ENCODE assay signal across 26 cellular contexts in the genomic region with DNA sequence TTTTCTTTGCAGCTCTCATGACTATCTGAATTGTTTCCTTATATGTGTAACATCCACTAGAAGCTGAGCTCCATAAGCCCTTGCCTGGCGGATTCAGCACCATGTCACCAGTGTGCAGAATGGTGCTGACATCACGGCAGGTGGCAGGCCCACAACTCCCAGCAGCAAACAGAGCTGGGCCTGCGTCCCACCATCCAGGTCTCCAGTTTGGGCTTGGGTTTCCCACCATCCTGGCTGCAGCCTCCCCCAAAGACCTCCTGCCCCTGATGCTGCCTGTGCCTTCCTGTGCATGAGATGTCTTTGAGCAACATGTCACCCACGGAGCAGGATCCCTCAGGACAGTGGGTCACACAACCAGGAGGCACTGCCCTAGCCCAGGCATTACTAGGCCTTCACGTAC.
DNase-seq lines count a peak whose midpoint lies in the region; ATAC-seq and TF ChIP-seq lines count a peak whose summit lies in the region.
"Had no signal": no experiment of that assay in that cellular context is flagged by ENCODE, and none has a peak within 500 bp of the region (broad histone marks: within the 10 kb centered on the region; RNA-seq: fewer than 3 reads in every experiment).

No MANE protein-coding gene starts in this region.

- H2BK5ac ChIP-seq in H9 (ENCODE audit: insufficient read length, low read length) (no peak overlapping the region), mesenchymal stem cell (ENCODE audit: low read depth, low read length, poor library complexity, severe bottlenecking) (no peak overlapping the region)

- H2BK12ac ChIP-seq in H9 (ENCODE audit: insufficient read length, low read depth, low read length) (no peak overlapping the region), mesenchymal stem cell (ENCODE audit: low read length in 2 of 2) (no peak overlapping the region)

- H3K4me3 Mint-ChIP-seq in H9 = no peak overlapping the region
- no peak overlapping the region for H3K4me3 Mint-ChIP-seq in chondrocyte (ENCODE audit: unreplicated experiment)
- H3K4me3 Mint-ChIP-seq: activated T-cell treated with anti-CD3 and anti-CD28 coated beads, Interleukin-2, amount 50 U/mL, for 4 hours; CD8-positive, alpha-beta T cell; immature natural killer cell; naive B cell; stimulated activated memory B cell treated with anti-CD40 and anti-IgM and Interleukin-4, amounts not matched to agents 10 μg/mL and 1 μg/mL and 100 μg/mL, for 72 hours; WTC11 had no signal

- peaks cover 79 to 95% of the 10 kb centered on the region in 2 experiments for H3K36me3 ChIP-seq in mesenchymal stem cell (ENCODE audit: control insufficient read depth in 1 of 2, insufficient read depth in 2 of 2, low read depth in 1 of 2, low read length in 2 of 2)

- H2AK5ac ChIP-seq in H9 (ENCODE audit: insufficient read length, low read length) (no peak overlapping the region), mesenchymal stem cell (ENCODE audit: low read length, severe bottlenecking) (no peak overlapping the region)

- H3K27ac ChIP-seq in H9 (ENCODE audit: insufficient read length, low read depth, low read length) (no peak overlapping the region), mesenchymal stem cell (ENCODE audit: low read length, poor library complexity, severe bottlenecking) (no peak overlapping the region), substantia nigra (ENCODE audit: low read depth, low read length, poor library complexity, severe bottlenecking) (peak overlapping the region; percentile 19)
- H3K27ac ChIP-seq: SJSA1 had no signal

- H3K36me3 Mint-ChIP-seq in H9 (ENCODE audit: insufficient read depth in 1 of 3, low read depth in 3 of 3) (no peaks in the 10 kb centered on the region), chondrocyte (ENCODE audit: low read depth) (peaks cover 67% of the 10 kb centered on the region)
- H3K36me3 Mint-ChIP-seq: CD8-positive, alpha-beta T cell; naive B cell; stimulated activated memory B cell treated with anti-CD40 and anti-IgM and Interleukin-4, amounts not matched to agents 10 μg/mL and 1 μg/mL and 100 μg/mL, for 72 hours; WTC11 had no signal

- H2BK20ac ChIP-seq in H9 (ENCODE audit: low read depth, low read length, poor library complexity, severe bottlenecking) = no peak overlapping the region

- H4K5ac ChIP-seq in H9 (ENCODE audit: insufficient read length, low read depth, low read length) = no peak overlapping the region

- H3K18ac ChIP-seq in H9 (ENCODE audit: insufficient read length, low read depth, low read length) (no peak overlapping the region), mesenchymal stem cell (ENCODE audit: low read depth in 1 of 2, low read length in 2 of 2) (no peak overlapping the region)

- no peak overlapping the region for H2BK120ac ChIP-seq in H9 (ENCODE audit: low read depth, low read length, poor library complexity, severe bottlenecking)
- no peak overlapping the region for H2BK120ac ChIP-seq in mesenchymal stem cell (ENCODE audit: low read depth, low read length)

- H3K4me1 Mint-ChIP-seq in H9 = no peaks in the 10 kb centered on the region
- H3K4me1 Mint-ChIP-seq in chondrocyte (ENCODE audit: low read depth) = peaks cover 23% of the 10 kb centered on the region
- H3K4me1 Mint-ChIP-seq: immature natural killer cell, WTC11 had no signal

- H3K56ac ChIP-seq in H9 (ENCODE audit: insufficient read length, low read depth, low read length) = no peak overlapping the region

- ATAC-seq in GM18907 (IDR thresholded peaks at IDR 0.05; ENCODE audit: unreplicated experiment) = no peak
- ATAC-seq: activated T-cell treated with anti-CD3 and anti-CD28 coated beads, Interleukin-2, amount 50 U/mL, for 4 hours; body of pancreas; CD8-positive, alpha-beta T cell; stimulated activated memory B cell treated with anti-CD40 and anti-IgM and Interleukin-4, amounts not matched to agents 10 μg/mL and 1 μg/mL and 100 μg/mL, for 72 hours; WTC11 had no signal

- no peak overlapping the region for H3K4ac ChIP-seq in H9 (ENCODE audit: low read depth, low read length)
- no peak overlapping the region for H3K4ac ChIP-seq in mesenchymal stem cell (ENCODE audit: low read depth in 1 of 2, low read length in 2 of 2)

- no peaks in the 10 kb centered on the region for H3K27me3 ChIP-seq in H9 (ENCODE audit: insufficient read depth, low read length)
- no peaks in the 10 kb centered on the region for H3K27me3 ChIP-seq in mesenchymal stem cell (ENCODE audit: control insufficient read depth in 1 of 2, insufficient read depth in 1 of 2, low read length in 2 of 2)
- H3K27me3 ChIP-seq: BE2C, body of pancreas, dorsolateral prefrontal cortex, SJSA1 had no signal

- H3K27ac Mint-ChIP-seq in H9 = no peak overlapping the region
- H3K27ac Mint-ChIP-seq in chondrocyte (ENCODE audit: unreplicated experiment) = peak overlapping the region; percentile 49
- H3K27ac Mint-ChIP-seq: CD8-positive, alpha-beta T cell; immature natural killer cell; progenitor cell of endocrine pancreas; stimulated activated memory B cell treated with anti-CD40 and anti-IgM and Interleukin-4, amounts not matched to agents 10 μg/mL and 1 μg/mL and 100 μg/mL, for 72 hours; WTC11 had no signal

- H2AFZ ChIP-seq in H9 (ENCODE audit: low read length) (no peak overlapping the region), mesenchymal stem cell (ENCODE audit: low read depth, low read length) (no peak overlapping the region)

- H3K4me1 ChIP-seq in H9 (ENCODE audit: insufficient read depth, low read length) = no peaks in the 10 kb centered on the region
- peaks cover 16% of the 10 kb centered on the region for H3K4me1 ChIP-seq in mesenchymal stem cell (ENCODE audit: control insufficient read depth, insufficient read depth, low read depth, low read length)
- H3K4me1 ChIP-seq: SJSA1 had no signal

- H3K9me3 ChIP-seq in H9 (ENCODE audit: control insufficient read depth, low read depth, low read length) = no peaks in the 10 kb centered on the region
- H3K9me3 ChIP-seq in mesenchymal stem cell (ENCODE audit: control insufficient read depth, low read length) = no peaks in the 10 kb centered on the region
- H3K9me3 ChIP-seq: BE2C, body of pancreas, SJSA1 had no signal

- no peak overlapping the region for H3K4me2 ChIP-seq in H9 (ENCODE audit: insufficient read depth, insufficient read length, low read length)
- no peak overlapping the region for H3K4me2 ChIP-seq in mesenchymal stem cell (ENCODE audit: low read length, poor library complexity, severe bottlenecking)

- no peaks in the 10 kb centered on the region for H4K20me1 ChIP-seq in H9 (ENCODE audit: control insufficient read depth, insufficient read depth, insufficient read length)

- no peaks in the 10 kb centered on the region for H3K79me2 ChIP-seq in H9 (ENCODE audit: insufficient read depth, low read length)

- H3K23me2 ChIP-seq in H9 (ENCODE audit: insufficient read length, low read depth, low read length, poor library complexity, severe bottlenecking) = no peaks in the 10 kb centered on the region

- H3K27me3 Mint-ChIP-seq in H9 (ENCODE audit: low read depth) = no peaks in the 10 kb centered on the region
- H3K27me3 Mint-ChIP-seq in chondrocyte (ENCODE audit: low read depth) = no peaks in the 10 kb centered on the region
- H3K27me3 Mint-ChIP-seq: naive B cell had no signal

- WGBS in H9 (ENCODE audit: extremely low coverage, insufficient read length, low lambda C conversion rate) = no CpG with 5 or more reads among the region's 5 CpGs
- 98% methylated on average over 5 of the region's 5 CpGs for WGBS in mesenchymal stem cell

- H4K91ac ChIP-seq in H9 (ENCODE audit: insufficient read length, low read depth, low read length) (no peak overlapping the region), mesenchymal stem cell (ENCODE audit: low read length) (peak overlapping the region; percentile 14)

- no peaks in the 10 kb centered on the region for H3K9me3 Mint-ChIP-seq in H9
- no peaks in the 10 kb centered on the region for H3K9me3 Mint-ChIP-seq in chondrocyte (ENCODE audit: low read depth)
- H3K9me3 Mint-ChIP-seq: activated T-cell treated with anti-CD3 and anti-CD28 coated beads, Interleukin-2, amount 50 U/mL, for 4 hours; CD8-positive, alpha-beta T cell; immature natural killer cell; naive B cell; stimulated activated memory B cell treated with anti-CD40 and anti-IgM and Interleukin-4, amounts not matched to agents 10 μg/mL and 1 μg/mL and 100 μg/mL, for 72 hours; WTC11 had no signal

- H3T11ph ChIP-seq in H9 (ENCODE audit: low read length) = no peak overlapping the region

- H2BK15ac ChIP-seq in H9 (ENCODE audit: low read depth, low read length) = no peak overlapping the region
- H2BK15ac ChIP-seq in mesenchymal stem cell (ENCODE audit: low read depth, poor library complexity, severe bottlenecking) = no peak overlapping the region

- no peak overlapping the region for H3K23ac ChIP-seq in H9 (ENCODE audit: insufficient read length, low read depth, low read length)
- no peak overlapping the region for H3K23ac ChIP-seq in mesenchymal stem cell (ENCODE audit: low read length in 2 of 2)

- DNase-seq in H9 = no peak
- DNase-seq in chondrocyte (ENCODE audit: low spot score) = no peak
- DNase-seq in mesenchymal stem cell = no peak
- DNase-seq in substantia nigra (lab: John Stamatoyannopoulos, UW) = no peak
- DNase-seq in T-helper 9 cell = no peak
- DNase-seq in OCI-M2 (lab: John Stamatoyannopoulos, UW; ENCODE audit: unreplicated experiment) = no peak
- no peak for DNase-seq in HuH-7 (ENCODE audit: low spot score)
- DNase-seq: activated CD4-positive, alpha-beta T cell treated with anti-CD3 and anti-CD28 coated beads, Interleukin-2, amount 50 U/mL, for 1 hour; activated gamma-delta T cell treated with Interleukin-2 at 50 U/mL for 16 hours; activated T-cell treated with anti-CD3 and anti-CD28 coated beads, Interleukin-2, amount 50 U/mL, for 4 hours; BE2C; CD8-positive, alpha-beta T cell; cerebellar nuclear complex; immature natural killer cell; KG1; left colon; naive B cell; NCI-H1105; NCI-H187 had no signal

- TF ChIP-seq CTCF in H9 (conservative IDR thresholded peaks at IDR 0.05) (no peak), chondrocyte (IDR thresholded peaks at IDR 0.05) (no peak)

- H4K8ac ChIP-seq in H9 (replicated peaks; ENCODE audit: insufficient read length, low read depth, low read length) (peak overlapping the region; percentile 39), mesenchymal stem cell (ENCODE audit: low read length) (no peak overlapping the region)

- no peaks in the 10 kb centered on the region for H3K79me1 ChIP-seq in H9 (ENCODE audit: insufficient read depth, low read depth, low read length, poor library complexity, severe bottlenecking)
- H3K79me1 ChIP-seq in mesenchymal stem cell (replicated peaks; ENCODE audit: low read length, poor library complexity, severe bottlenecking) = peaks cover 15% of the 10 kb centered on the region

- no peak overlapping the region for H3K9ac ChIP-seq in H9 (ENCODE audit: extremely low read depth, insufficient read length, low read length)
- H3K9ac ChIP-seq in mesenchymal stem cell (ENCODE audit: low read length) = peak overlapping the region; percentile 25

- H3K4me3 ChIP-seq in mesenchymal stem cell (ENCODE audit: insufficient read depth in 1 of 2, low read depth in 1 of 2, low read length in 2 of 2) = no peak overlapping the region
- H3K4me3 ChIP-seq: body of pancreas, dorsolateral prefrontal cortex, SJSA1 had no signal

- no peak overlapping the region for H3K14ac ChIP-seq in H9 (ENCODE audit: insufficient read depth, low read length)
- H3K14ac ChIP-seq in mesenchymal stem cell (ENCODE audit: low read length in 2 of 2) = peak overlapping the region in 1 of 2 experiments; percentile 35
